Comparison of ENCODE assay signal across 23 cellular contexts in genomic region chrX:56787734-56788152, GRCh38.
"Had no signal": no experiment of that assay in that cellular context is flagged by ENCODE, and none has a peak within 500 bp of the region (broad histone marks: within the 10 kb centered on the region; RNA-seq: fewer than 3 reads in every experiment).

No MANE protein-coding gene starts in this region.

- H3K27me3 Mint-ChIP-seq: activated naive CD8-positive, alpha-beta T cell treated with anti-CD3 and anti-CD28 coated beads, Interleukin-2, amount 10 ng/mL, durations not matched to agents 7 days and 5 days; activated T-helper 17 cell treated with anti-CD3 and anti-CD28 coated beads, Interleukin-2, amount 50 U/mL, for 72 hours had no signal

- H3K4me1 ChIP-seq: body of pancreas, colonic mucosa, lower lobe of right lung, psoas muscle, uterus had no signal

- H3K27me3 ChIP-seq: body of pancreas, colonic mucosa, tibial artery, uterus had no signal

- H3K4me3 ChIP-seq: body of pancreas, colonic mucosa, lower lobe of right lung, smooth muscle cell, tibial artery, uterus had no signal

- H3K27ac ChIP-seq: body of pancreas, colonic mucosa, lower lobe of right lung, tibial artery, VCaP had no signal

- H3K9me3 Mint-ChIP-seq: activated naive CD8-positive, alpha-beta T cell treated with anti-CD3 and anti-CD28 coated beads, Interleukin-2, amount 10 ng/mL, durations not matched to agents 7 days and 5 days; activated T-helper 17 cell treated with anti-CD3 and anti-CD28 coated beads, Interleukin-2, amount 50 U/mL, for 72 hours had no signal

- H3K9me3 ChIP-seq: body of pancreas, colonic mucosa, lower lobe of right lung, psoas muscle, tibial artery, uterus had no signal

- H3K4me3 Mint-ChIP-seq: activated naive CD8-positive, alpha-beta T cell treated with anti-CD3 and anti-CD28 coated beads, Interleukin-2, amount 10 ng/mL, durations not matched to agents 7 days and 5 days; neural crest cell had no signal

- DNase-seq: activated CD4-positive, alpha-beta T cell treated with anti-CD3 and anti-CD28 coated beads, Interleukin-2, amount 50 U/mL, for 1 hour; activated CD4-positive, CD25-positive, alpha-beta regulatory T cell treated with anti-CD3 and anti-CD28 coated beads, Interleukin-2, amount 50 U/mL, for 72 hours; activated naive CD4-positive, alpha-beta T cell treated with Interleukin-2 at 50 U/mL for 16 hours; activated naive CD8-positive, alpha-beta T cell treated with anti-CD3 and anti-CD28 coated beads, Interleukin-2, amount 10 ng/mL, durations not matched to agents 7 days and 5 days; central memory CD4-positive, alpha-beta T cell; colonic mucosa; foreskin melanocyte; glutamatergic neuron; islet precursor cell; lower lobe of right lung; right cardiac atrium; stimulated activated CD4-positive, alpha-beta T cell treated with anti-CD3 and anti-CD28 coated beads, Interleukin-4, amount 100 ng/mL, for 4 hours; SW 1271; T-helper 2 cell; tibial artery had no signal

- H3K36me3 ChIP-seq: colonic mucosa, lower lobe of right lung, uterus had no signal

- ATAC-seq: body of pancreas, lower lobe of right lung had no signal

- FAIRE-seq: endometrium had no signal
